In genomic region chr6:150143521-150144293, GRCh38 we compare ENCODE assay signal across 8 cellular contexts. TPM values are rescaled to one million over a fixed set of nuclear protein-coding genes. Genes with fewer than 3 reads are reported as not detected.
DNase-seq lines count a peak whose midpoint lies in the region; ATAC-seq and TF ChIP-seq lines count a peak whose summit lies in the region.

No MANE protein-coding gene starts in this region.

- H3K36me3 Mint-ChIP-seq in endothelial cell (ENCODE audit: low read depth, unreplicated experiment) (no peaks in the 10 kb centered on the region), nephron progenitor cell (ENCODE audit: low read depth) (no peaks in the 10 kb centered on the region)

- H3K27ac ChIP-seq in BLaER1 treated with 17β-estradiol and CSF1 and Interleukin-3, amounts not matched to agents 10 nM and 100 nM: peak overlapping the region in 10 of 11 experiments; percentile 8 to 76 (median 66); a peak in 18 of 22 replicates
- no peak overlapping the region for H3K27ac ChIP-seq in effector memory CD4-positive, alpha-beta T cell (ENCODE audit: insufficient read depth, low read length, poor library complexity, severe bottlenecking)

- H3K9me3 Mint-ChIP-seq in endothelial cell (ENCODE audit: unreplicated experiment) (no peaks in the 10 kb centered on the region), nephron progenitor cell (no peaks in the 10 kb centered on the region)

- H3K4me3 ChIP-seq in BLaER1 treated with 17β-estradiol and CSF1 and Interleukin-3, amounts not matched to agents 10 nM and 100 nM: peak overlapping the region; percentile 65 to 77 (median 72)
- H3K4me3 ChIP-seq in effector memory CD4-positive, alpha-beta T cell (ENCODE audit: insufficient read depth, low read depth, low read length, poor library complexity, severe bottlenecking): no peak overlapping the region

- DNase-seq in NCI-H1092 (lab: John Stamatoyannopoulos, UW): peak; percentile 19
- DNase-seq in endothelial cell (ENCODE audit: low spot score): no peak
- DNase-seq in nephron progenitor cell: peak; percentile 46
- no peak for DNase-seq in NCI-H1436 treated with DMSO at 0.1 percent for 48 hours (lab: John Stamatoyannopoulos, UW)
- DNase-seq in effector memory CD4-positive, alpha-beta T cell: no peak
- no peak for DNase-seq in NCI-H1105 (lab: John Stamatoyannopoulos, UW)

- H3K27ac Mint-ChIP-seq in endothelial cell (ENCODE audit: unreplicated experiment) (no peak overlapping the region), nephron progenitor cell (no peak overlapping the region)

- H3K4me1 ChIP-seq in BLaER1 treated with 17β-estradiol and CSF1 and Interleukin-3, amounts not matched to agents 10 nM and 100 nM: peaks cover 39 to 67% (median 53%) of the 10 kb centered on the region in 10 experiments
- H3K4me1 ChIP-seq in effector memory CD4-positive, alpha-beta T cell (ENCODE audit: control insufficient read depth, insufficient read depth, low read length, poor library complexity, severe bottlenecking): peaks cover 8% of the 10 kb centered on the region

- no peak for ATAC-seq in HG03097 (IDR thresholded peaks at IDR 0.05; ENCODE audit: low FRiP score, unreplicated experiment)

- H3K4me3 Mint-ChIP-seq in endothelial cell (ENCODE audit: unreplicated experiment) (peak overlapping the region; percentile 90), nephron progenitor cell (peak overlapping the region; percentile 85)

- peaks cover 9% of the 10 kb centered on the region for H3K27me3 Mint-ChIP-seq in endothelial cell (ENCODE audit: unreplicated experiment)
- H3K27me3 Mint-ChIP-seq in nephron progenitor cell (ENCODE audit: low read depth, poor library complexity): peaks cover 67% of the 10 kb centered on the region

- TF ChIP-seq CTCF in endothelial cell (IDR thresholded peaks at IDR 0.05; ENCODE audit: unreplicated experiment): no peak
- TF ChIP-seq CTCF in nephron progenitor cell (IDR thresholded peaks at IDR 0.05): no peak

- H3K4me2 ChIP-seq in BLaER1 treated with 17β-estradiol and CSF1 and Interleukin-3, amounts not matched to agents 10 nM and 100 nM: peak overlapping the region; percentile 89 to 100 (median 98)

- H4K20me1 ChIP-seq in BLaER1 treated with 17β-estradiol and CSF1 and Interleukin-3, amounts not matched to agents 10 nM and 100 nM: peaks cover 0 to 12% (median 0%) of the 10 kb centered on the region in 11 experiments; a peak in 4 of 22 replicates

- H3K9ac ChIP-seq in BLaER1 treated with 17β-estradiol and CSF1 and Interleukin-3, amounts not matched to agents 10 nM and 100 nM: peak overlapping the region; percentile 63 to 80 (median 75)

- H3K4me1 Mint-ChIP-seq in endothelial cell (ENCODE audit: unreplicated experiment) (peaks cover 15% of the 10 kb centered on the region), nephron progenitor cell (peaks cover 23% of the 10 kb centered on the region)

- H3K27me3 ChIP-seq in BLaER1 treated with 17β-estradiol and CSF1 and Interleukin-3, amounts not matched to agents 10 nM and 100 nM: peaks cover 36 to 49% (median 42%) of the 10 kb centered on the region in 11 experiments
- peaks cover 20% of the 10 kb centered on the region for H3K27me3 ChIP-seq in effector memory CD4-positive, alpha-beta T cell (replicated peaks; ENCODE audit: control insufficient read depth, insufficient read depth, low read length, poor library complexity, severe bottlenecking)

- H3K36me3 ChIP-seq in BLaER1 treated with 17β-estradiol and CSF1 and Interleukin-3, amounts not matched to agents 10 nM and 100 nM: no peaks in the 10 kb centered on the region
- H3K36me3 ChIP-seq in effector memory CD4-positive, alpha-beta T cell (ENCODE audit: control insufficient read depth, insufficient read depth, low read length): no peaks in the 10 kb centered on the region

- H3K9me3 ChIP-seq in BLaER1 treated with 17β-estradiol and CSF1 and Interleukin-3, amounts not matched to agents 10 nM and 100 nM (replicated peaks in 1 of 11): peaks cover 0 to 3% (median under 1%) of the 10 kb centered on the region in 11 experiments; a peak in 8 of 22 replicates
- H3K9me3 ChIP-seq in effector memory CD4-positive, alpha-beta T cell (ENCODE audit: control insufficient read depth, low read length): no peaks in the 10 kb centered on the region

RNA-seq across cellular contexts. Expression of gene PPP1R14C, which starts 0.9 kb away (rescaled TPM):
- total RNA-seq in endothelial cell (ENCODE audit: unreplicated experiment): 2.5 TPM

Comparison
In these comparisons a context has a peak if more than half of its experiments do, and no peak if none do; other contexts are left out.
1. DNase-seq: peak in NCI-H1092 (single experiment) and nephron progenitor cell (single experiment); none in endothelial cell (single experiment), NCI-H1436 treated with DMSO at 0.1 percent for 48 hours (single experiment), effector memory CD4-positive, alpha-beta T cell (0 of 3) and NCI-H1105 (single experiment).